In genomic region chr7:74289018-74289659, GRCh38 we compare ENCODE assay signal across 8 cellular contexts. TPM values are rescaled to one million over a fixed set of nuclear protein-coding genes. Genes with fewer than 3 reads are reported as not detected.
DNase-seq lines count a peak whose midpoint lies in the region; ATAC-seq and TF ChIP-seq lines count a peak whose summit lies in the region.

TSS of gene CLIP2 (plus strand) at chr7:74289407. CDS start at chr7:74317547, 28,140 bp downstream.

- peaks cover 7% of the 10 kb centered on the region for H3K79me2 ChIP-seq in DND-41 (ENCODE audit: insufficient read depth, low read length)
- H3K79me2 ChIP-seq in smooth muscle cell (ENCODE audit: low read depth), result peaks cover 47% of the 10 kb centered on the region

- no peaks in the 10 kb centered on the region for H3F3A ChIP-seq in smooth muscle cell (ENCODE audit: low read depth)

- 5% methylated on average over 36 of the region's 67 CpGs for WGBS in smooth muscle cell (ENCODE audit: low lambda C conversion rate)

- H3K9ac ChIP-seq in DND-41 (ENCODE audit: low read depth, low read length) (peak within 1 kb of the TSS; percentile 84), smooth muscle cell (ENCODE audit: low read depth) (peak within 1 kb of the TSS; percentile 90)

- TF ChIP-seq CTCF in DND-41 (IDR thresholded peaks at IDR 0.05; ENCODE audit: borderline replicate concordance, extremely low read depth, low read length, poor library complexity, severe bottlenecking) (no peak), smooth muscle cell (IDR thresholded peaks at IDR 0.05; ENCODE audit: borderline replicate concordance, insufficient read depth, poor library complexity, severe bottlenecking) (no peak)

- H4K20me1 ChIP-seq in DND-41 (ENCODE audit: insufficient read depth, low read length) (peaks cover 25% of the 10 kb centered on the region), smooth muscle cell (ENCODE audit: low read depth) (peaks cover 42% of the 10 kb centered on the region)

- H3K27me3 ChIP-seq in DND-41 (ENCODE audit: insufficient read depth, low read length, poor library complexity), result peaks cover 14% of the 10 kb centered on the region
- no peaks in the 10 kb centered on the region for H3K27me3 ChIP-seq in smooth muscle cell (ENCODE audit: low read depth)

- H3K27ac ChIP-seq in DND-41 (ENCODE audit: low read length) (peak within 1 kb of the TSS; percentile 57), caudate nucleus (ENCODE audit: low read depth, low read length) (peak within 1 kb of the TSS; percentile 93), smooth muscle cell (ENCODE audit: low read depth) (no peak within 1 kb of the TSS)

- H3K4me3 ChIP-seq in DND-41 (ENCODE audit: low read depth in 1 of 2, low read length in 2 of 2) (peak within 1 kb of the TSS; percentile 63 to 68), smooth muscle cell (peak within 1 kb of the TSS; percentile 93)

- H3K4me1 ChIP-seq in DND-41 (ENCODE audit: insufficient read depth, low read length) (peaks cover 28% of the 10 kb centered on the region), smooth muscle cell (ENCODE audit: low read depth) (no peaks in the 10 kb centered on the region)

- ATAC-seq in DND-41 (ENCODE audit: insufficient read depth, low read depth), result peak; percentile 92
- ATAC-seq in GM18868 (IDR thresholded peaks at IDR 0.05; ENCODE audit: unreplicated experiment), result no peak

- H3K9me3 ChIP-seq in DND-41 (ENCODE audit: insufficient read depth, low read length, severe bottlenecking) (no peaks in the 10 kb centered on the region), smooth muscle cell (replicated peaks; ENCODE audit: low read depth) (no peaks in the 10 kb centered on the region)

- peak within 1 kb of the TSS; percentile 77 for H3K4me2 ChIP-seq in DND-41 (ENCODE audit: insufficient read depth, low read length)
- H3K4me2 ChIP-seq in smooth muscle cell, result peak within 1 kb of the TSS; percentile 98

- DNase-seq in DND-41, result peak; percentile 86
- DNase-seq in HCEC 1CT, result peak; percentile 79
- DNase-seq in NCI-H2107 (lab: John Stamatoyannopoulos, UW), result peak; percentile 80
- peak; percentile 43 for DNase-seq in activated CD4-positive, CD25-positive, alpha-beta regulatory T cell treated with anti-CD3 and anti-CD28 coated beads, Interleukin-2, amount 50 U/mL, for 16 hours (ENCODE audit: low read depth, low spot score)
- peak in 59 of 61 donors; percentile 22 to 92 (median 77) for DNase-seq in caudate nucleus (lab: John Stamatoyannopoulos, UW)
- DNase-seq in inferior parietal cortex (ENCODE audit: extremely low spot score), result peak; percentile 66
- peak; percentile 74 for DNase-seq in smooth muscle cell (lab: John Stamatoyannopoulos, UW; ENCODE audit: unreplicated experiment)

- peak within 1 kb of the TSS; percentile 90 for H2AFZ ChIP-seq in DND-41 (ENCODE audit: low read depth, low read length)
- H2AFZ ChIP-seq in smooth muscle cell (ENCODE audit: low read depth), result peak within 1 kb of the TSS; percentile 83

- H3K36me3 ChIP-seq in DND-41 (ENCODE audit: insufficient read depth, low read length), result no peaks in the 10 kb centered on the region
- H3K36me3 ChIP-seq in smooth muscle cell (ENCODE audit: low read depth), result no peaks in the 10 kb centered on the region

RNA-seq across cellular contexts. Expression of gene CLIP2, which starts in this region (rescaled TPM):
- total RNA-seq in smooth muscle cell, result 12.1 and 19.4 TPM in 2 replicates
- polyA plus RNA-seq in smooth muscle cell, result 15.6 and 23.3 TPM in 2 replicates
